Comparison of ENCODE assay signal across 2 cellular contexts in the genomic region with DNA sequence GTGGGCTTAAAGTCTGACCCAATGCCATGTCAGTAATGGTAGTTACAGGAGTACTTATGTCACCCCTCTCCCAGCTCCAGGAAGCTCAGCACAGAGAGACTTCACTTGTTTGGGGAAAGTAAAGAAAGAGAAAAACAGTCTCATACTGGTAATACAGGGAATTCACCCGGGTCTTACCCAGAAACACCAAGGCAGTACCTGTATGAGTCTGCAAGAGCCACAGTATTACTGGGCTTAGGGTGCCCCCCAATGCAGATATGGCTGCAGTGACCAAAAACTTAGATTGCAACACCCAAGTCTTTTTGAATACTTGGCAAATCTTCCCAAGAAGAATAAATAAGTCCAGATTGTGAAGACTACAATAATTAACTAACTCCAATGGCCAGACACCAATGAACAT.
A peak's percentile ranks its signal among the peaks of the same experiment; 100 is the strongest.
TF ChIP-seq lines count a peak whose summit lies in the region.

No MANE protein-coding gene starts in this region.

TF ChIP-seq in GM12878, 131 proteins besides CTCF, POLR2A, EP300 and RAD21 (continued from another document):
- TF ChIP-seq FOXM1 (IDR thresholded peaks at IDR 0.05; ENCODE audit: low read depth, low read length), result peak; percentile 68; the same call in 1 of the 2 replicates
- TF ChIP-seq, protein P1, sequence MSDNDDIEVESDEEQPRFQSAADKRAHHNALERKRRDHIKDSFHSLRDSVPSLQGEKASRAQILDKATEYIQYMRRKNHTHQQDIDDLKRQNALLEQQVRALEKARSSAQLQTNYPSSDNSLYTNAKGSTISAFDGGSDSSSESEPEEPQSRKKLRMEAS (IDR thresholded peaks at IDR 0.05; ENCODE audit: low read depth, low read length), result no peak
- no peak for TF ChIP-seq TCF3 (IDR thresholded peaks at IDR 0.05; ENCODE audit: borderline replicate concordance, insufficient read depth, low read depth, low read length)
- 0 out of 2 replicates have a peak, but pooled peaks have one; percentile 40 for TF ChIP-seq EED (IDR thresholded peaks at IDR 0.05; ENCODE audit: low read depth)
- peak; percentile 92 for TF ChIP-seq JUNB (IDR thresholded peaks at IDR 0.05)
- no peak for TF ChIP-seq DPF2 (IDR thresholded peaks at IDR 0.05)
- TF ChIP-seq IKZF2 (IDR thresholded peaks at IDR 0.05), result peak in 1 of 2 experiments; percentile 57; a peak in 1 of 4 replicates
- TF ChIP-seq, protein P2, sequence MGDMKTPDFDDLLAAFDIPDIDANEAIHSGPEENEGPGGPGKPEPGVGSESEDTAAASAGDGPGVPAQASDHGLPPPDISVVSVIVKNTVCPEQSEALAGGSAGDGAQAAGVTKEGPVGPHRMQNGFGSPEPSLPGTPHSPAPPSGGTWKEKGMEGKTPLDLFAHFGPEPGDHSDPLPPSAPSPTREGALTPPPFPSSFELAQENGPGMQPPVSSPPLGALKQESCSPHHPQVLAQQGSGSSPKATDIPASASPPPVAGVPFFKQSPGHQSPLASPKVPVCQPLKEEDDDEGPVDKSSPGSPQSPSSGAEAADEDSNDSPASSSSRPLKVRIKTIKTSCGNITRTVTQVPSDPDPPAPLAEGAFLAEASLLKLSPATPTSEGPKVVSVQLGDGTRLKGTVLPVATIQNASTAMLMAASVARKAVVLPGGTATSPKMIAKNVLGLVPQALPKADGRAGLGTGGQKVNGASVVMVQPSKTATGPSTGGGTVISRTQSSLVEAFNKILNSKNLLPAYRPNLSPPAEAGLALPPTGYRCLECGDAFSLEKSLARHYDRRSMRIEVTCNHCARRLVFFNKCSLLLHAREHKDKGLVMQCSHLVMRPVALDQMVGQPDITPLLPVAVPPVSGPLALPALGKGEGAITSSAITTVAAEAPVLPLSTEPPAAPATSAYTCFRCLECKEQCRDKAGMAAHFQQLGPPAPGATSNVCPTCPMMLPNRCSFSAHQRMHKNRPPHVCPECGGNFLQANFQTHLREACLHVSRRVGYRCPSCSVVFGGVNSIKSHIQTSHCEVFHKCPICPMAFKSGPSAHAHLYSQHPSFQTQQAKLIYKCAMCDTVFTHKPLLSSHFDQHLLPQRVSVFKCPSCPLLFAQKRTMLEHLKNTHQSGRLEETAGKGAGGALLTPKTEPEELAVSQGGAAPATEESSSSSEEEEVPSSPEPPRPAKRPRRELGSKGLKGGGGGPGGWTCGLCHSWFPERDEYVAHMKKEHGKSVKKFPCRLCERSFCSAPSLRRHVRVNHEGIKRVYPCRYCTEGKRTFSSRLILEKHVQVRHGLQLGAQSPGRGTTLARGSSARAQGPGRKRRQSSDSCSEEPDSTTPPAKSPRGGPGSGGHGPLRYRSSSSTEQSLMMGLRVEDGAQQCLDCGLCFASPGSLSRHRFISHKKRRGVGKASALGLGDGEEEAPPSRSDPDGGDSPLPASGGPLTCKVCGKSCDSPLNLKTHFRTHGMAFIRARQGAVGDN (IDR thresholded peaks at IDR 0.05), result no peak
- TF ChIP-seq, protein P3, sequence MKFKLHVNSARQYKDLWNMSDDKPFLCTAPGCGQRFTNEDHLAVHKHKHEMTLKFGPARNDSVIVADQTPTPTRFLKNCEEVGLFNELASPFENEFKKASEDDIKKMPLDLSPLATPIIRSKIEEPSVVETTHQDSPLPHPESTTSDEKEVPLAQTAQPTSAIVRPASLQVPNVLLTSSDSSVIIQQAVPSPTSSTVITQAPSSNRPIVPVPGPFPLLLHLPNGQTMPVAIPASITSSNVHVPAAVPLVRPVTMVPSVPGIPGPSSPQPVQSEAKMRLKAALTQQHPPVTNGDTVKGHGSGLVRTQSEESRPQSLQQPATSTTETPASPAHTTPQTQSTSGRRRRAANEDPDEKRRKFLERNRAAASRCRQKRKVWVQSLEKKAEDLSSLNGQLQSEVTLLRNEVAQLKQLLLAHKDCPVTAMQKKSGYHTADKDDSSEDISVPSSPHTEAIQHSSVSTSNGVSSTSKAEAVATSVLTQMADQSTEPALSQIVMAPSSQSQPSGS (IDR thresholded peaks at IDR 0.05; ENCODE audit: low read length), result peak; percentile 18; the same call in 1 of the 2 replicates
- TF ChIP-seq LARP7 (IDR thresholded peaks at IDR 0.05), result no peak
- 0 out of 2 replicates have a peak, but pooled peaks have one; percentile 45 for TF ChIP-seq STAT3 (IDR thresholded peaks at IDR 0.05; ENCODE audit: low read depth, low read length)
- peak; percentile 71 for TF ChIP-seq RUNX3 (IDR thresholded peaks at IDR 0.05; ENCODE audit: low read length)
- TF ChIP-seq, protein P4, sequence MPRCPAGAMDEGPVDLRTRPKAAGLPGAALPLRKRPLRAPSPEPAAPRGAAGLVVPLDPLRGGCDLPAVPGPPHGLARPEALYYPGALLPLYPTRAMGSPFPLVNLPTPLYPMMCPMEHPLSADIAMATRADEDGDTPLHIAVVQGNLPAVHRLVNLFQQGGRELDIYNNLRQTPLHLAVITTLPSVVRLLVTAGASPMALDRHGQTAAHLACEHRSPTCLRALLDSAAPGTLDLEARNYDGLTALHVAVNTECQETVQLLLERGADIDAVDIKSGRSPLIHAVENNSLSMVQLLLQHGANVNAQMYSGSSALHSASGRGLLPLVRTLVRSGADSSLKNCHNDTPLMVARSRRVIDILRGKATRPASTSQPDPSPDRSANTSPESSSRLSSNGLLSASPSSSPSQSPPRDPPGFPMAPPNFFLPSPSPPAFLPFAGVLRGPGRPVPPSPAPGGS (IDR thresholded peaks at IDR 0.05; ENCODE audit: borderline replicate concordance, insufficient read depth, low read depth, low read length, poor library complexity, severe bottlenecking), result peak; percentile 48
- peak; percentile 52; the same call in 1 of the 2 replicates for TF ChIP-seq SMC3 (IDR thresholded peaks at IDR 0.05; ENCODE audit: borderline replicate concordance, low read length)
- peak; percentile 66 for TF ChIP-seq BCL11A (IDR thresholded peaks at IDR 0.05; ENCODE audit: low read depth, low read length)
- 0 out of 2 replicates have a peak, but pooled peaks have one; percentile 38 for TF ChIP-seq JUND (IDR thresholded peaks at IDR 0.05; ENCODE audit: low read depth, low read length)
- peak; percentile 56; the same call in 1 of the 2 replicates for TF ChIP-seq CREM (IDR thresholded peaks at IDR 0.05; ENCODE audit: low read depth)
TF ChIP-seq in GM12878: peak in this region for 17.

TF ChIP-seq in SK-N-SH, 30 proteins besides CTCF, POLR2A, EP300 and RAD21 (continued from another document):
- TF ChIP-seq, protein P5, sequence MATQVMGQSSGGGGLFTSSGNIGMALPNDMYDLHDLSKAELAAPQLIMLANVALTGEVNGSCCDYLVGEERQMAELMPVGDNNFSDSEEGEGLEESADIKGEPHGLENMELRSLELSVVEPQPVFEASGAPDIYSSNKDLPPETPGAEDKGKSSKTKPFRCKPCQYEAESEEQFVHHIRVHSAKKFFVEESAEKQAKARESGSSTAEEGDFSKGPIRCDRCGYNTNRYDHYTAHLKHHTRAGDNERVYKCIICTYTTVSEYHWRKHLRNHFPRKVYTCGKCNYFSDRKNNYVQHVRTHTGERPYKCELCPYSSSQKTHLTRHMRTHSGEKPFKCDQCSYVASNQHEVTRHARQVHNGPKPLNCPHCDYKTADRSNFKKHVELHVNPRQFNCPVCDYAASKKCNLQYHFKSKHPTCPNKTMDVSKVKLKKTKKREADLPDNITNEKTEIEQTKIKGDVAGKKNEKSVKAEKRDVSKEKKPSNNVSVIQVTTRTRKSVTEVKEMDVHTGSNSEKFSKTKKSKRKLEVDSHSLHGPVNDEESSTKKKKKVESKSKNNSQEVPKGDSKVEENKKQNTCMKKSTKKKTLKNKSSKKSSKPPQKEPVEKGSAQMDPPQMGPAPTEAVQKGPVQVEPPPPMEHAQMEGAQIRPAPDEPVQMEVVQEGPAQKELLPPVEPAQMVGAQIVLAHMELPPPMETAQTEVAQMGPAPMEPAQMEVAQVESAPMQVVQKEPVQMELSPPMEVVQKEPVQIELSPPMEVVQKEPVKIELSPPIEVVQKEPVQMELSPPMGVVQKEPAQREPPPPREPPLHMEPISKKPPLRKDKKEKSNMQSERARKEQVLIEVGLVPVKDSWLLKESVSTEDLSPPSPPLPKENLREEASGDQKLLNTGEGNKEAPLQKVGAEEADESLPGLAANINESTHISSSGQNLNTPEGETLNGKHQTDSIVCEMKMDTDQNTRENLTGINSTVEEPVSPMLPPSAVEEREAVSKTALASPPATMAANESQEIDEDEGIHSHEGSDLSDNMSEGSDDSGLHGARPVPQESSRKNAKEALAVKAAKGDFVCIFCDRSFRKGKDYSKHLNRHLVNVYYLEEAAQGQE (IDR thresholded peaks at IDR 0.05; ENCODE audit: low read depth, low read length), result no peak
- TF ChIP-seq NRF1 (IDR thresholded peaks at IDR 0.05; ENCODE audit: low read depth, low read length) (no peak), FOXM1 (IDR thresholded peaks at IDR 0.05; ENCODE audit: low read depth) (no peak), TEAD4 (IDR thresholded peaks at IDR 0.05; ENCODE audit: borderline replicate concordance, insufficient read depth) (no peak), RFX5 (IDR thresholded peaks at IDR 0.05; ENCODE audit: low read length) (no peak), EZH2phosphoT487 (IDR thresholded peaks at IDR 0.05; ENCODE audit: borderline replicate concordance, low read depth) (no peak), GATA2 (CRISPR knock-in tag; IDR thresholded peaks at IDR 0.05) (no peak), GABPA (IDR thresholded peaks at IDR 0.05; ENCODE audit: low read depth) (no peak), FOXJ3 (CRISPR knock-in tag; IDR thresholded peaks at IDR 0.05) (no peak), YY1 (IDR thresholded peaks at IDR 0.05; ENCODE audit: low read depth) (no peak), MXI1 (IDR thresholded peaks at IDR 0.05; ENCODE audit: low read depth, low read length) (no peak), MEF2A (IDR thresholded peaks at IDR 0.05; ENCODE audit: borderline replicate concordance, low read depth) (no peak), POLR2AphosphoS5 (IDR thresholded peaks at IDR 0.05; ENCODE audit: low read depth, low read length) (no peak), FOSL2 (IDR thresholded peaks at IDR 0.05; ENCODE audit: borderline replicate concordance, low read depth) (no peak), ELF1 (IDR thresholded peaks at IDR 0.05) (no peak), SIN3A (IDR thresholded peaks at IDR 0.05; ENCODE audit: borderline replicate concordance, low read depth, low read length) (no peak)
- TF ChIP-seq, protein P6, sequence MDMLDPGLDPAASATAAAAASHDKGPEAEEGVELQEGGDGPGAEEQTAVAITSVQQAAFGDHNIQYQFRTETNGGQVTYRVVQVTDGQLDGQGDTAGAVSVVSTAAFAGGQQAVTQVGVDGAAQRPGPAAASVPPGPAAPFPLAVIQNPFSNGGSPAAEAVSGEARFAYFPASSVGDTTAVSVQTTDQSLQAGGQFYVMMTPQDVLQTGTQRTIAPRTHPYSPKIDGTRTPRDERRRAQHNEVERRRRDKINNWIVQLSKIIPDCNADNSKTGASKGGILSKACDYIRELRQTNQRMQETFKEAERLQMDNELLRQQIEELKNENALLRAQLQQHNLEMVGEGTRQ (IDR thresholded peaks at IDR 0.05; ENCODE audit: borderline replicate concordance, low read depth, low read length), result no peak
- TF ChIP-seq, protein P7, sequence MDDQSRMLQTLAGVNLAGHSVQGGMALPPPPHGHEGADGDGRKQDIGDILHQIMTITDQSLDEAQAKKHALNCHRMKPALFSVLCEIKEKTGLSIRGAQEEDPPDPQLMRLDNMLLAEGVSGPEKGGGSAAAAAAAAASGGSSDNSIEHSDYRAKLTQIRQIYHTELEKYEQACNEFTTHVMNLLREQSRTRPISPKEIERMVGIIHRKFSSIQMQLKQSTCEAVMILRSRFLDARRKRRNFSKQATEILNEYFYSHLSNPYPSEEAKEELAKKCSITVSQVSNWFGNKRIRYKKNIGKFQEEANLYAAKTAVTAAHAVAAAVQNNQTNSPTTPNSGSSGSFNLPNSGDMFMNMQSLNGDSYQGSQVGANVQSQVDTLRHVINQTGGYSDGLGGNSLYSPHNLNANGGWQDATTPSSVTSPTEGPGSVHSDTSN (IDR thresholded peaks at IDR 0.05), result no peak
- TF ChIP-seq, protein P8, sequence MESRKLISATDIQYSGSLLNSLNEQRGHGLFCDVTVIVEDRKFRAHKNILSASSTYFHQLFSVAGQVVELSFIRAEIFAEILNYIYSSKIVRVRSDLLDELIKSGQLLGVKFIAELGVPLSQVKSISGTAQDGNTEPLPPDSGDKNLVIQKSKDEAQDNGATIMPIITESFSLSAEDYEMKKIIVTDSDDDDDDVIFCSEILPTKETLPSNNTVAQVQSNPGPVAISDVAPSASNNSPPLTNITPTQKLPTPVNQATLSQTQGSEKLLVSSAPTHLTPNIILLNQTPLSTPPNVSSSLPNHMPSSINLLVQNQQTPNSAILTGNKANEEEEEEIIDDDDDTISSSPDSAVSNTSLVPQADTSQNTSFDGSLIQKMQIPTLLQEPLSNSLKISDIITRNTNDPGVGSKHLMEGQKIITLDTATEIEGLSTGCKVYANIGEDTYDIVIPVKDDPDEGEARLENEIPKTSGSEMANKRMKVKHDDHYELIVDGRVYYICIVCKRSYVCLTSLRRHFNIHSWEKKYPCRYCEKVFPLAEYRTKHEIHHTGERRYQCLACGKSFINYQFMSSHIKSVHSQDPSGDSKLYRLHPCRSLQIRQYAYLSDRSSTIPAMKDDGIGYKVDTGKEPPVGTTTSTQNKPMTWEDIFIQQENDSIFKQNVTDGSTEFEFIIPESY (IDR thresholded peaks at IDR 0.05; ENCODE audit: borderline replicate concordance, low read depth), result no peak
